Comparison of ENCODE assay signal across 12 cellular contexts in the genomic region with DNA sequence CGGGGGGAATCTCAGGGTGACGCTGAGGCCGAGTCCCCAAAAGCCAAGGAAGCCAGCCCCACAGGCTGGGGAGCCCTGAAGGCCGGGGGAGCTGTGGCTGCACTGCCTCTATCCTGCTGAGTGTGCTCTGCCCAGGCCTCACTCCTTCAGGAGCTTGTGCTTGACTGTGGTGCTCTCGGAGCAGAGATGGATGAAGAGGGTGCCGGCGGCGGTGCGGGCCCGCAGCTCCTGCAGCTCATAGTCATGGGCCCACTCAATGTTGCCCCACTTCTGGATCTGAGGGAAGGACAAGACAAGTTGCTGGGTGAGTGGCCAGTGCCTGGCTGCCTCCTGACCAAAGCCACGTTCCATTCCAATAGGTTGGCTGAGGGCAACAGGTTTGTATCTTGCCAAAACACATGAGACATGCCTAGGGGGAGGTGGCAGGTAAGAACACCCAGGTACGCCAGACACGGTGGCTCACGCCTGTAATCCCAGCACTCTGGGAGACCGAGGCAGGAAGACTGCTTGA. TPM values are rescaled to one million over a fixed set of nuclear protein-coding genes. Genes with fewer than 3 reads are reported as not detected.
"Had no signal": no experiment of that assay in that cellular context is flagged by ENCODE, and none has a peak within 500 bp of the region (broad histone marks: within the 10 kb centered on the region; RNA-seq: fewer than 3 reads in every experiment).

No MANE protein-coding gene starts in this region.

- H3K4me3 ChIP-seq: mucosa of descending colon, transverse colon had no signal

- H3K27ac ChIP-seq: transverse colon, VCaP had no signal

- H3K4me3 Mint-ChIP-seq: activated T-helper 1 cell treated with anti-CD3 and anti-CD28 coated beads, Interleukin-12 subunit alpha, Interleukin-12 subunit beta, Interleukin-2, Interleukin-4 antibody, amounts not matched to agents 30 ng/mL and 10 ng/mL and 1 ng/mL, durations not matched to agents 14 hours and 24 hours and 36 hours; dendritic cell treated with granulocyte-macrophage colony-stimulating factor and Interleukin-4, amounts not matched to agents 40 ng/mL and 50 ng/mL, for 4 days; naive thymus-derived CD8-positive, alpha-beta T cell; stimulated activated effector memory CD8-positive, alpha-beta T cell treated with anti-CD3 and anti-CD28 coated beads, Interleukin-12 subunit alpha, Interleukin-12 subunit beta, amount 100 ng/mL, for 72 hours; T-cell had no signal

- H3K27ac Mint-ChIP-seq: dendritic cell treated with granulocyte-macrophage colony-stimulating factor and Interleukin-4, amounts not matched to agents 40 ng/mL and 50 ng/mL, for 4 days; stimulated activated effector memory CD8-positive, alpha-beta T cell treated with anti-CD3 and anti-CD28 coated beads, Interleukin-12 subunit alpha, Interleukin-12 subunit beta, amount 100 ng/mL, for 72 hours had no signal

- H3K9me3 Mint-ChIP-seq: activated T-helper 1 cell treated with anti-CD3 and anti-CD28 coated beads, Interleukin-12 subunit alpha, Interleukin-12 subunit beta, Interleukin-2, Interleukin-4 antibody, amounts not matched to agents 30 ng/mL and 10 ng/mL and 1 ng/mL, durations not matched to agents 14 hours and 24 hours and 36 hours; dendritic cell treated with granulocyte-macrophage colony-stimulating factor and Interleukin-4, amounts not matched to agents 40 ng/mL and 50 ng/mL, for 4 days; naive thymus-derived CD8-positive, alpha-beta T cell; stimulated activated effector memory CD8-positive, alpha-beta T cell treated with anti-CD3 and anti-CD28 coated beads, Interleukin-12 subunit alpha, Interleukin-12 subunit beta, amount 100 ng/mL, for 72 hours; T-cell had no signal

- H3K4me1 ChIP-seq: transverse colon had no signal

- H3K9me3 ChIP-seq: mucosa of descending colon, transverse colon had no signal

- H3K27me3 Mint-ChIP-seq: dendritic cell treated with granulocyte-macrophage colony-stimulating factor and Interleukin-4, amounts not matched to agents 40 ng/mL and 50 ng/mL, for 4 days; naive thymus-derived CD8-positive, alpha-beta T cell; T-cell had no signal

- H3K27me3 ChIP-seq: transverse colon had no signal

- H3K36me3 ChIP-seq: transverse colon had no signal

- DNase-seq: activated CD4-positive, alpha-beta T cell treated with anti-CD3 and anti-CD28 coated beads for 4 hours; activated naive CD4-positive, alpha-beta T cell; hypothalamus; mucosa of descending colon; naive thymus-derived CD8-positive, alpha-beta T cell; small intestine; T-cell; transverse colon had no signal

- ATAC-seq: mucosa of descending colon; naive thymus-derived CD8-positive, alpha-beta T cell; stimulated activated effector memory CD8-positive, alpha-beta T cell treated with anti-CD3 and anti-CD28 coated beads, Interleukin-12 subunit alpha, Interleukin-12 subunit beta, amount 100 ng/mL, for 72 hours; T-cell had no signal

- H3K4me1 Mint-ChIP-seq: naive thymus-derived CD8-positive, alpha-beta T cell; stimulated activated effector memory CD8-positive, alpha-beta T cell treated with anti-CD3 and anti-CD28 coated beads, Interleukin-12 subunit alpha, Interleukin-12 subunit beta, amount 100 ng/mL, for 72 hours; T-cell had no signal

RNA-seq across cellular contexts. Expression of a gene that starts 45.8 kb away (rescaled TPM):
- total RNA-seq: activated T-helper 1 cell treated with anti-CD3 and anti-CD28 coated beads, Interleukin-12 subunit alpha, Interleukin-12 subunit beta, Interleukin-2, Interleukin-4 antibody, amounts not matched to agents 30 ng/mL and 10 ng/mL and 1 ng/mL, durations not matched to agents 14 hours and 24 hours and 36 hours had no signal
